Comparison of ENCODE assay signal across 10 cellular contexts in genomic region chr9:134373269-134373668, GRCh38. TPM values are rescaled to one million over a fixed set of nuclear protein-coding genes. Genes with fewer than 3 reads are reported as not detected.
DNase-seq lines count a peak whose midpoint lies in the region; ATAC-seq, FAIRE-seq and TF ChIP-seq lines count a peak whose summit lies in the region.
"Had no signal": no experiment of that assay in that cellular context is flagged by ENCODE, and none has a peak within 500 bp of the region (broad histone marks: within the 10 kb centered on the region; RNA-seq: fewer than 3 reads in every experiment).

No MANE protein-coding gene starts in this region.

- peak overlapping the region; percentile 67 for H3K27ac Mint-ChIP-seq in stimulated activated effector memory CD8-positive, alpha-beta T cell treated with anti-CD3 and anti-CD28 coated beads, Interleukin-12 subunit alpha, Interleukin-12 subunit beta, amount 100 ng/mL, for 72 hours
- no peak overlapping the region for H3K27ac Mint-ChIP-seq in activated CD4-positive, alpha-beta T cell treated with anti-CD3 and anti-CD28 coated beads, Interleukin-2, amount 10 ng/mL, durations not matched to agents 24 days and 14 days
- H3K27ac Mint-ChIP-seq: nephron had no signal

- H3K36me3 Mint-ChIP-seq in stimulated activated effector memory CD8-positive, alpha-beta T cell treated with anti-CD3 and anti-CD28 coated beads, Interleukin-12 subunit alpha, Interleukin-12 subunit beta, amount 100 ng/mL, for 72 hours = no peaks in the 10 kb centered on the region
- H3K36me3 Mint-ChIP-seq in activated CD4-positive, alpha-beta T cell treated with anti-CD3 and anti-CD28 coated beads, Interleukin-2, amount 10 ng/mL, durations not matched to agents 24 days and 14 days (ENCODE audit: low read depth) = no peaks in the 10 kb centered on the region

- H3K27ac ChIP-seq in keratinocyte (ENCODE audit: control insufficient read depth, insufficient read depth, low read length) = peak overlapping the region; percentile 94

- no peaks in the 10 kb centered on the region for H3K36me3 ChIP-seq in keratinocyte (ENCODE audit: control insufficient read depth in 2 of 2, extremely low read depth in 1 of 2, insufficient read depth in 2 of 2, low read length in 2 of 2)

- H3K9ac ChIP-seq in keratinocyte (ENCODE audit: control insufficient read depth, extremely low read depth, insufficient read depth, low read length) = no peak overlapping the region

- no peaks in the 10 kb centered on the region for H3K9me1 ChIP-seq in keratinocyte (ENCODE audit: control insufficient read depth, extremely low read depth, insufficient read depth, low read length)

- no peak for FAIRE-seq in keratinocyte (lab: Jason Lieb, UNC)

- peak; percentile 40 for ATAC-seq in stimulated activated effector memory CD8-positive, alpha-beta T cell treated with anti-CD3 and anti-CD28 coated beads, Interleukin-12 subunit alpha, Interleukin-12 subunit beta, amount 100 ng/mL, for 72 hours

- no peaks in the 10 kb centered on the region for H4K20me1 ChIP-seq in keratinocyte (ENCODE audit: control insufficient read depth, extremely low read depth, insufficient read depth, low read length)

- no peaks in the 10 kb centered on the region for H3K27me3 ChIP-seq in keratinocyte (ENCODE audit: control insufficient read depth, extremely low read depth, insufficient read depth, low read length)

- H3K79me2 ChIP-seq in keratinocyte (ENCODE audit: control insufficient read depth, insufficient read depth, low read length) = peaks cover 81% of the 10 kb centered on the region

- peaks cover 86% of the 10 kb centered on the region for H3K4me1 ChIP-seq in keratinocyte (ENCODE audit: control insufficient read depth, extremely low read depth, insufficient read depth, low read length)

- peak overlapping the region; percentile 41 for H3K4me2 ChIP-seq in keratinocyte (ENCODE audit: control insufficient read depth, extremely low read depth, insufficient read depth, low read depth, low read length)

- H3K4me1 Mint-ChIP-seq in stimulated activated effector memory CD8-positive, alpha-beta T cell treated with anti-CD3 and anti-CD28 coated beads, Interleukin-12 subunit alpha, Interleukin-12 subunit beta, amount 100 ng/mL, for 72 hours = peaks cover 44% of the 10 kb centered on the region
- H3K4me1 Mint-ChIP-seq in activated CD4-positive, alpha-beta T cell treated with anti-CD3 and anti-CD28 coated beads, Interleukin-2, amount 10 ng/mL, durations not matched to agents 24 days and 14 days = no peaks in the 10 kb centered on the region

- no peak overlapping the region for H3K4me3 Mint-ChIP-seq in stimulated activated effector memory CD8-positive, alpha-beta T cell treated with anti-CD3 and anti-CD28 coated beads, Interleukin-12 subunit alpha, Interleukin-12 subunit beta, amount 100 ng/mL, for 72 hours
- no peak overlapping the region for H3K4me3 Mint-ChIP-seq in activated CD4-positive, alpha-beta T cell treated with anti-CD3 and anti-CD28 coated beads, Interleukin-2, amount 10 ng/mL, durations not matched to agents 24 days and 14 days
- H3K4me3 Mint-ChIP-seq: nephron had no signal

- no peaks in the 10 kb centered on the region for H3K9me3 Mint-ChIP-seq in stimulated activated effector memory CD8-positive, alpha-beta T cell treated with anti-CD3 and anti-CD28 coated beads, Interleukin-12 subunit alpha, Interleukin-12 subunit beta, amount 100 ng/mL, for 72 hours
- no peaks in the 10 kb centered on the region for H3K9me3 Mint-ChIP-seq in activated CD4-positive, alpha-beta T cell treated with anti-CD3 and anti-CD28 coated beads, Interleukin-2, amount 10 ng/mL, durations not matched to agents 24 days and 14 days
- H3K9me3 Mint-ChIP-seq: nephron had no signal

- dilution Hi-C loops in keratinocyte (cut with MboI; ENCODE audit: extremely low pct_ligation_motif_present, low sequenced_read_pairs) = no loop called here

- no peak overlapping the region for H3K4me3 ChIP-seq in keratinocyte (ENCODE audit: control insufficient read depth in 2 of 3, extremely low read depth in 1 of 3, insufficient read depth in 2 of 3, low read depth in 1 of 3, low read length in 3 of 3)

- intact Hi-C loops in activated CD4-positive, alpha-beta T cell treated with anti-CD3 and anti-CD28 coated beads, Interleukin-2, amount 10 ng/mL, durations not matched to agents 24 days and 14 days (cut with micrococcal nuclease) = no loop called here

- H3K27me3 Mint-ChIP-seq in activated CD4-positive, alpha-beta T cell treated with anti-CD3 and anti-CD28 coated beads, Interleukin-2, amount 10 ng/mL, durations not matched to agents 24 days and 14 days = peaks cover 3% of the 10 kb centered on the region

- no peak overlapping the region for H2AFZ ChIP-seq in keratinocyte (ENCODE audit: control insufficient read depth, low read length)

- 0 out of 3 replicates have a peak, but pooled peaks have one; percentile 11 for TF ChIP-seq CTCF in GM12872 (IDR thresholded peaks at IDR 0.05; ENCODE audit: insufficient read depth, low read depth, low read length)
- TF ChIP-seq CTCF in keratinocyte (optimal IDR thresholded peaks at IDR 0.05 in 1 of 3, IDR thresholded peaks at IDR 0.05 in 1 of 3, conservative IDR thresholded peaks at IDR 0.05 in 1 of 3; ENCODE audit: extremely low read depth in 1 of 3, insufficient read depth in 2 of 3, low read length in 3 of 3) = peak in 2 of 3 experiments; percentile 32 to 38

- H3K9me3 ChIP-seq in keratinocyte (ENCODE audit: control insufficient read depth, low read depth, low read length) = no peaks in the 10 kb centered on the region

- peak; percentile 67 for DNase-seq in SKM-1 (lab: John Stamatoyannopoulos, UW; ENCODE audit: unreplicated experiment)
- no peak for DNase-seq in keratinocyte (ENCODE audit: low read depth, low spot score)
- no peak for DNase-seq in stimulated activated effector memory CD8-positive, alpha-beta T cell treated with anti-CD3 and anti-CD28 coated beads, Interleukin-12 subunit alpha, Interleukin-12 subunit beta, amount 100 ng/mL, for 72 hours (ENCODE audit: low spot score in 2 of 2)
- DNase-seq in DMS53 (lab: John Stamatoyannopoulos, UW) = no peak
- DNase-seq in activated CD4-positive, alpha-beta T cell treated with anti-CD3 and anti-CD28 coated beads, Interleukin-2, amount 10 ng/mL, durations not matched to agents 24 days and 14 days = no peak
- no peak for DNase-seq in stimulated activated CD4-positive, alpha-beta T cell treated with anti-CD3 and anti-CD28 coated beads, Interleukin-4, amount 100 ng/mL, for 1 hour
- DNase-seq in OCI-M2 (lab: John Stamatoyannopoulos, UW; ENCODE audit: unreplicated experiment) = no peak
- DNase-seq: Karpas-422 had no signal

RNA-seq across cellular contexts. Expression of gene RXRA, which starts 47.0 kb away (rescaled TPM):
- polyA plus RNA-seq in keratinocyte = 9.7 to 17.2 TPM (median 16.7 TPM) in 3 replicates
- 15.9 TPM for polyA plus RNA-seq in keratinocyte (2011; ENCODE audit: low read depth)
- polyA plus RNA-seq in keratinocyte (2011; cell fraction: cytosol; rRNA removed) = 10.5 and 21.8 TPM in 2 replicates
- polyA plus RNA-seq in keratinocyte (2011; cell fraction: nucleus; rRNA removed) = 19.4 and 29.5 TPM in 2 replicates
- 30.5 and 34.7 TPM in 2 replicates for polyA plus RNA-seq in keratinocyte (2012; ENCODE audit: low replicate concordance)
- polyA minus RNA-seq in keratinocyte = 19.2 to 55.3 TPM (median 30.6 TPM) in 3 replicates
- polyA minus RNA-seq in keratinocyte (2011; cell fraction: cytosol; rRNA and poly(A)+ RNA removed) = 50.6 TPM
- polyA minus RNA-seq in keratinocyte (2011; cell fraction: nucleus; rRNA and poly(A)+ RNA removed) = 26.7 and 27.5 TPM in 2 replicates
- total RNA-seq in activated CD4-positive, alpha-beta T cell treated with anti-CD3 and anti-CD28 coated beads, Interleukin-2, amount 10 ng/mL, durations not matched to agents 24 days and 14 days = 4.0 and 4.8 TPM in 2 replicates
